Comparison of ENCODE assay signal across 9 cellular contexts in genomic region chr1:219324629-219325367, GRCh38.
DNase-seq lines count a peak whose midpoint lies in the region; ATAC-seq and TF ChIP-seq lines count a peak whose summit lies in the region.
"Had no signal": no experiment of that assay in that cellular context is flagged by ENCODE, and none has a peak within 500 bp of the region (broad histone marks: within the 10 kb centered on the region; RNA-seq: fewer than 3 reads in every experiment).

No MANE protein-coding gene starts in this region.

- H3K27me3 ChIP-seq in RWPE2 (ENCODE audit: insufficient read depth, poor library complexity, severe bottlenecking) (no peaks in the 10 kb centered on the region), MM.1S (replicated peaks; ENCODE audit: insufficient read depth, low read length) (no peaks in the 10 kb centered on the region)

- no peaks in the 10 kb centered on the region for H3K36me3 Mint-ChIP-seq in activated CD8-positive, alpha-beta memory T cell treated with anti-CD3 and anti-CD28 coated beads, Interleukin-2, amount 10 ng/mL, durations not matched to agents 7 days and 5 days

- no peaks in the 10 kb centered on the region for H3K36me3 ChIP-seq in RWPE2 (ENCODE audit: low read depth)
- H3K36me3 ChIP-seq in MM.1S (replicated peaks; ENCODE audit: insufficient read depth, low read length), result no peaks in the 10 kb centered on the region

- TF ChIP-seq CTCF in RWPE2 (IDR thresholded peaks at IDR 0.05; ENCODE audit: poor library complexity, severe bottlenecking), result no peak
- no peak for TF ChIP-seq CTCF in MM.1S (IDR thresholded peaks at IDR 0.05; ENCODE audit: low read length)

- H3K9me3 Mint-ChIP-seq in activated CD8-positive, alpha-beta memory T cell treated with anti-CD3 and anti-CD28 coated beads, Interleukin-2, amount 10 ng/mL, durations not matched to agents 7 days and 5 days (ENCODE audit: low read depth), result peaks cover 2% of the 10 kb centered on the region

- H4K20me1 ChIP-seq in MM.1S (ENCODE audit: insufficient read depth, low read length), result no peaks in the 10 kb centered on the region

- H3K4me3 Mint-ChIP-seq in activated CD8-positive, alpha-beta memory T cell treated with anti-CD3 and anti-CD28 coated beads, Interleukin-2, amount 10 ng/mL, durations not matched to agents 7 days and 5 days, result no peak overlapping the region

- no peaks in the 10 kb centered on the region for H3K79me2 ChIP-seq in MM.1S (ENCODE audit: low read length)

- peaks cover 17% of the 10 kb centered on the region for H3K4me1 ChIP-seq in RWPE2 (ENCODE audit: insufficient read depth, poor library complexity, severe bottlenecking)
- H3K4me1 ChIP-seq in MM.1S (ENCODE audit: low read length), result no peaks in the 10 kb centered on the region

- DNase-seq in RWPE2 (ENCODE audit: low spot score), result no peak
- peak; percentile 88 for DNase-seq in kidney tubule cell (ENCODE audit: low spot score)
- DNase-seq in germinal center (ENCODE audit: low spot score), result no peak
- DNase-seq in COLO829 (ENCODE audit: low spot score), result no peak
- DNase-seq in activated CD8-positive, alpha-beta memory T cell treated with anti-CD3 and anti-CD28 coated beads, Interleukin-2, amount 10 ng/mL, durations not matched to agents 7 days and 5 days, result no peak
- DNase-seq in MM.1S, result no peak

- H3F3A ChIP-seq in MM.1S (ENCODE audit: insufficient read depth, low read length), result no peaks in the 10 kb centered on the region

- H3K27me3 Mint-ChIP-seq in activated CD8-positive, alpha-beta memory T cell treated with anti-CD3 and anti-CD28 coated beads, Interleukin-2, amount 10 ng/mL, durations not matched to agents 7 days and 5 days, result peaks cover 37% of the 10 kb centered on the region

- H3K27ac Mint-ChIP-seq in activated CD8-positive, alpha-beta memory T cell treated with anti-CD3 and anti-CD28 coated beads, Interleukin-2, amount 10 ng/mL, durations not matched to agents 7 days and 5 days, result no peak overlapping the region

- no peaks in the 10 kb centered on the region for H3K9me2 ChIP-seq in MM.1S (replicated peaks; ENCODE audit: insufficient read depth, low read length)

- no peaks in the 10 kb centered on the region for H3K9me3 ChIP-seq in RWPE2 (ENCODE audit: severe bottlenecking)
- no peaks in the 10 kb centered on the region for H3K9me3 ChIP-seq in MM.1S (replicated peaks; ENCODE audit: insufficient read depth, low read length)

- peak; percentile 96 for ATAC-seq in GM18499 (IDR thresholded peaks at IDR 0.05; ENCODE audit: insufficient read depth, unreplicated experiment)
- ATAC-seq in HG02884 (IDR thresholded peaks at IDR 0.05; ENCODE audit: unreplicated experiment), result peak; percentile 86
- peak; percentile 97 for ATAC-seq in RWPE2 (ENCODE audit: low read depth)
- no peak for ATAC-seq in activated CD8-positive, alpha-beta memory T cell treated with anti-CD3 and anti-CD28 coated beads, Interleukin-2, amount 10 ng/mL, durations not matched to agents 7 days and 5 days

- H3K9ac ChIP-seq in MM.1S (ENCODE audit: low read length), result no peak overlapping the region

- H3K27ac ChIP-seq in RWPE2 (ENCODE audit: poor library complexity, severe bottlenecking) (no peak overlapping the region), MM.1S (ENCODE audit: low read length) (no peak overlapping the region)
- H3K27ac ChIP-seq: VCaP had no signal

- H3K4me1 Mint-ChIP-seq in activated CD8-positive, alpha-beta memory T cell treated with anti-CD3 and anti-CD28 coated beads, Interleukin-2, amount 10 ng/mL, durations not matched to agents 7 days and 5 days, result peaks cover 3% of the 10 kb centered on the region

- H2AFZ ChIP-seq in MM.1S (ENCODE audit: low read length), result no peak overlapping the region

- H3K4me3 ChIP-seq in RWPE2 (ENCODE audit: severe bottlenecking), result no peak overlapping the region
- no peak overlapping the region for H3K4me3 ChIP-seq in MM.1S (ENCODE audit: low read length)

- no peak overlapping the region for H3K4me2 ChIP-seq in MM.1S (ENCODE audit: low read depth, low read length)

- CTCF ChIA-PET in activated CD8-positive, alpha-beta memory T cell treated with anti-CD3 and anti-CD28 coated beads, Interleukin-2, amount 10 ng/mL, durations not matched to agents 7 days and 5 days (lab: Charles Lee), result no interaction called here
